ENCODE assay signal across 1 cellular context in genomic region chr9:133458643-133459312, GRCh38.
A peak's percentile ranks its signal among the peaks of the same experiment; 100 is the strongest.
TF ChIP-seq lines count a peak whose summit lies in the region.

No MANE protein-coding gene starts in this region.

TF ChIP-seq in HepG2, 621 proteins besides CTCF, POLR2A, EP300 and RAD21 (continues in another document):
- TF ChIP-seq CERS6 (CRISPR knock-in tag; IDR thresholded peaks at IDR 0.05), result no peak
- no peak for TF ChIP-seq ZUFSP (CRISPR knock-in tag; IDR thresholded peaks at IDR 0.05; ENCODE audit: borderline replicate concordance)
- TF ChIP-seq MBNL3 (CRISPR knock-in tag; conservative IDR thresholded peaks at IDR 0.05), result no peak
- no peak for TF ChIP-seq SATB2 (CRISPR knock-in tag; IDR thresholded peaks at IDR 0.05)
- peak; percentile 66 for TF ChIP-seq CEBPG (CRISPR knock-in tag; IDR thresholded peaks at IDR 0.05)
- TF ChIP-seq ETS1 (CRISPR knock-in tag; IDR thresholded peaks at IDR 0.05), result no peak
- no peak for TF ChIP-seq GLMP (CRISPR knock-in tag; IDR thresholded peaks at IDR 0.05; ENCODE audit: borderline replicate concordance)
- TF ChIP-seq ZNF558 (CRISPR knock-in tag; IDR thresholded peaks at IDR 0.05; ENCODE audit: borderline replicate concordance), result no peak
- TF ChIP-seq SNAPC2 (CRISPR knock-in tag; IDR thresholded peaks at IDR 0.05), result 0 out of 2 replicates have a peak, but pooled peaks have one; percentile 60
- no peak for TF ChIP-seq RCOR2 (CRISPR knock-in tag; IDR thresholded peaks at IDR 0.05)
- TF ChIP-seq ZNF567 (CRISPR knock-in tag; IDR thresholded peaks at IDR 0.05; ENCODE audit: borderline replicate concordance), result no peak
- no peak for TF ChIP-seq ZNF503 (CRISPR knock-in tag; IDR thresholded peaks at IDR 0.05)
- TF ChIP-seq BCLAF1 (IDR thresholded peaks at IDR 0.05), result no peak
- no peak for TF ChIP-seq CEBPZ (IDR thresholded peaks at IDR 0.05; ENCODE audit: low read length)
- no peak for TF ChIP-seq ZNF124 (CRISPR knock-in tag; IDR thresholded peaks at IDR 0.05)
- TF ChIP-seq MEIS2 (CRISPR knock-in tag; IDR thresholded peaks at IDR 0.05), result no peak
- no peak for TF ChIP-seq ZNF672 (CRISPR knock-in tag; IDR thresholded peaks at IDR 0.05)
- TF ChIP-seq STAG1 (CRISPR knock-in tag; IDR thresholded peaks at IDR 0.05), result peak; percentile 31
- TF ChIP-seq KLF16 (CRISPR knock-in tag; IDR thresholded peaks at IDR 0.05), result no peak
- no peak for TF ChIP-seq ZSCAN22 (CRISPR knock-in tag; IDR thresholded peaks at IDR 0.05)
- no peak for TF ChIP-seq NCOA2 (CRISPR knock-in tag; IDR thresholded peaks at IDR 0.05)
- TF ChIP-seq POLR2AphosphoS5 (IDR thresholded peaks at IDR 0.05; ENCODE audit: low read depth, low read length), result no peak
- TF ChIP-seq ZNF724P (CRISPR knock-in tag; IDR thresholded peaks at IDR 0.05; ENCODE audit: borderline replicate concordance), result no peak
- no peak for TF ChIP-seq SMAD3 (CRISPR knock-in tag; IDR thresholded peaks at IDR 0.05)
- TF ChIP-seq ZNF768 (CRISPR knock-in tag; IDR thresholded peaks at IDR 0.05), result peak; percentile 74
- TF ChIP-seq POLR2AphosphoS2 (IDR thresholded peaks at IDR 0.05; ENCODE audit: low read depth, low read length), result no peak
- TF ChIP-seq ZMYM4 (CRISPR knock-in tag; IDR thresholded peaks at IDR 0.05), result no peak
- TF ChIP-seq ZNF333 (CRISPR knock-in tag; IDR thresholded peaks at IDR 0.05; ENCODE audit: borderline replicate concordance), result no peak
- TF ChIP-seq TFDP1 (CRISPR knock-in tag; IDR thresholded peaks at IDR 0.05; ENCODE audit: borderline replicate concordance), result no peak
- no peak for TF ChIP-seq ZNF225 (CRISPR knock-in tag; IDR thresholded peaks at IDR 0.05)
- no peak for TF ChIP-seq GABPA (IDR thresholded peaks at IDR 0.05; ENCODE audit: low read depth, low read length)
- 0 out of 2 replicates have a peak, but pooled peaks have one; percentile 13 for TF ChIP-seq GABPA (CRISPR knock-in tag; IDR thresholded peaks at IDR 0.05; ENCODE audit: low read depth)
- no peak for TF ChIP-seq HMGXB3 (CRISPR knock-in tag; IDR thresholded peaks at IDR 0.05; ENCODE audit: borderline replicate concordance)
- TF ChIP-seq NCOR1 (IDR thresholded peaks at IDR 0.05; ENCODE audit: borderline replicate concordance, low read length), result no peak
- TF ChIP-seq RARG (CRISPR knock-in tag; IDR thresholded peaks at IDR 0.05; ENCODE audit: low read depth), result no peak
- no peak for TF ChIP-seq LRRFIP1 (CRISPR knock-in tag; conservative IDR thresholded peaks at IDR 0.05)
